ENCODE assay signal across 13 cellular contexts in genomic region chr14:61653507-61653906, GRCh38. TPM values are rescaled to one million over a fixed set of nuclear protein-coding genes. Genes with fewer than 3 reads are reported as not detected.
DNase-seq lines count a peak whose midpoint lies in the region; ATAC-seq and TF ChIP-seq lines count a peak whose summit lies in the region.
"Had no signal": no experiment of that assay in that cellular context is flagged by ENCODE, and none has a peak within 500 bp of the region (broad histone marks: within the 10 kb centered on the region; RNA-seq: fewer than 3 reads in every experiment).

No MANE protein-coding gene starts in this region.

- BruUV-seq in mammary epithelial cell (replicated peaks; lab: Mats Ljungman, UMichigan): no TSS peak

- no peak for TF ChIP-seq CTCF in mammary epithelial cell (conservative IDR thresholded peaks at IDR 0.05 in 1 of 2, IDR thresholded peaks at IDR 0.05 in 1 of 2; ENCODE audit: extremely low read depth in 1 of 2, insufficient read depth in 1 of 2, low read depth in 1 of 2, low read length in 2 of 2)

- H3K79me2 ChIP-seq in mammary epithelial cell (ENCODE audit: insufficient read depth, low read length): no peaks in the 10 kb centered on the region

- no peak overlapping the region for H3K23ac ChIP-seq in neuronal stem cell (ENCODE audit: low read depth, low read length, poor library complexity)

- H2BK120ac ChIP-seq in neuronal stem cell (ENCODE audit: low read depth, low read length): no peak overlapping the region

- in situ Hi-C loops in mammary epithelial cell (cut with MboI; ENCODE audit: low sequenced_read_pairs in 2 of 2): no loop called here

- no peaks in the 10 kb centered on the region for H4K20me1 ChIP-seq in mammary epithelial cell (ENCODE audit: insufficient read depth, low read length)
- H4K20me1 ChIP-seq: BLaER1 treated with 17β-estradiol and CSF1 and Interleukin-3, amounts not matched to agents 10 nM and 100 nM had no signal

- no peak overlapping the region for H3K18ac ChIP-seq in neuronal stem cell (ENCODE audit: low read length)

- ATAC-seq in HG02885 (IDR thresholded peaks at IDR 0.05; ENCODE audit: poor library complexity, unreplicated experiment) (no peak), HG03460 (IDR thresholded peaks at IDR 0.05; ENCODE audit: unreplicated experiment) (no peak)

- H3K9ac ChIP-seq in mammary epithelial cell (ENCODE audit: insufficient read depth, low read length) (no peak overlapping the region), neuronal stem cell (ENCODE audit: low read depth, low read length, poor library complexity) (no peak overlapping the region)
- H3K9ac ChIP-seq: BLaER1 treated with 17β-estradiol and CSF1 and Interleukin-3, amounts not matched to agents 10 nM and 100 nM had no signal

- H3K27me3 ChIP-seq in mammary epithelial cell (ENCODE audit: insufficient read depth, low read length) (no peaks in the 10 kb centered on the region), neuronal stem cell (ENCODE audit: control insufficient read depth in 3 of 3, insufficient read depth in 3 of 3, low read depth in 1 of 3, low read length in 3 of 3) (peaks cover 0 to 12% (median 0%) of the 10 kb centered on the region in 3 experiments)
- H3K27me3 ChIP-seq: BLaER1 treated with 17β-estradiol and CSF1 and Interleukin-3, amounts not matched to agents 10 nM and 100 nM; stomach had no signal

- H3K4me2 ChIP-seq in mammary epithelial cell (ENCODE audit: insufficient read depth, low read depth, low read length): peak overlapping the region; percentile 45
- H3K4me2 ChIP-seq in neuronal stem cell (ENCODE audit: insufficient read depth, low read length, poor library complexity, severe bottlenecking): no peak overlapping the region

- peak; percentile 64 for DNase-seq in AG08395 (ENCODE audit: low spot score)
- peak; percentile 87 for DNase-seq in M059J (ENCODE audit: low read depth)
- DNase-seq in mammary epithelial cell: peak; percentile 78
- DNase-seq in iris pigment epithelial cell (ENCODE audit: low read depth): peak; percentile 79
- DNase-seq in Ammon's horn (ENCODE audit: low spot score): no peak
- DNase-seq in neuronal stem cell (ENCODE audit: low spot score): no peak
- DNase-seq: activated T-cell treated with anti-CD3 and anti-CD28 coated beads, Interleukin-2, amount 50 U/mL, for 48 hours; effector CD8-positive, alpha-beta T cell; NCI-H2081 treated with DMSO at 0.1 percent for 48 hours; stomach had no signal

- H2AFZ ChIP-seq in mammary epithelial cell (ENCODE audit: low read depth, low read length) (peak overlapping the region; percentile 20), neuronal stem cell (ENCODE audit: low read length) (no peak overlapping the region)

- H3K27ac ChIP-seq in mammary epithelial cell (ENCODE audit: insufficient read depth, low read depth, low read length) (no peak overlapping the region), neuronal stem cell (replicated peaks; ENCODE audit: low read length) (no peak overlapping the region)
- H3K27ac ChIP-seq: BLaER1 treated with 17β-estradiol and CSF1 and Interleukin-3, amounts not matched to agents 10 nM and 100 nM; stomach had no signal

- 20% methylated on average over 6 of the region's 6 CpGs for WGBS in mammary epithelial cell (ENCODE audit: low coverage, missing lambda C conversion rate)
- whole genome bisulfite sequencing in neuronal stem cell (ENCODE audit: extremely low coverage in 2 of 2, insufficient read length in 2 of 2, insufficient replicate concordance in 1 of 2), 2 donors: no CpG with 5 or more reads among the region's 6 CpGs

- peaks cover 12% of the 10 kb centered on the region for H3K4me1 ChIP-seq in mammary epithelial cell (ENCODE audit: insufficient read depth, low read length)
- no peaks in the 10 kb centered on the region for H3K4me1 ChIP-seq in neuronal stem cell (ENCODE audit: control insufficient read depth in 2 of 2, insufficient read depth in 1 of 2, low read depth in 1 of 2, low read length in 2 of 2)

- H3K79me1 ChIP-seq in neuronal stem cell (ENCODE audit: low read depth, low read length): no peaks in the 10 kb centered on the region

- no peak overlapping the region for H3K4me3 ChIP-seq in mammary epithelial cell (replicated peaks in 1 of 3; ENCODE audit: insufficient read depth in 1 of 3, low read depth in 2 of 3, low read length in 3 of 3)
- H3K4me3 ChIP-seq in neuronal stem cell (ENCODE audit: low read length in 2 of 2): no peak overlapping the region
- H3K4me3 ChIP-seq: BLaER1 treated with 17β-estradiol and CSF1 and Interleukin-3, amounts not matched to agents 10 nM and 100 nM; stomach had no signal

- no peak overlapping the region for H3K14ac ChIP-seq in neuronal stem cell (ENCODE audit: low read length)

- no peak overlapping the region for H2AK5ac ChIP-seq in neuronal stem cell (ENCODE audit: low read depth, low read length)

- dilution Hi-C loops in mammary epithelial cell (cut with HindIII; ENCODE audit: low sequenced_read_pairs): loop anchor here (5.0 kb wide), 1 partner anchor 36 kb away; no protein-coding TSS in a partner anchor

- no peak overlapping the region for H2BK5ac ChIP-seq in neuronal stem cell (ENCODE audit: low read length)

- H2BK12ac ChIP-seq in neuronal stem cell (ENCODE audit: low read length): no peak overlapping the region

- H4K91ac ChIP-seq in neuronal stem cell (ENCODE audit: low read depth, low read length, poor library complexity): no peak overlapping the region

- H3K4ac ChIP-seq in neuronal stem cell (ENCODE audit: low read length): no peak overlapping the region

- no peak overlapping the region for H4K8ac ChIP-seq in neuronal stem cell (ENCODE audit: low read depth, low read length)

- intact Hi-C loops in mammary epithelial cell (cut with micrococcal nuclease): loop anchor here (5.0 kb wide), 1 partner anchor 91 kb away; no protein-coding TSS in a partner anchor

- H3K36me3 ChIP-seq in mammary epithelial cell (ENCODE audit: insufficient read depth, low read length) (no peaks in the 10 kb centered on the region), neuronal stem cell (replicated peaks in 1 of 2; ENCODE audit: control insufficient read depth in 2 of 2, insufficient read depth in 2 of 2, low read length in 2 of 2) (no peaks in the 10 kb centered on the region)
- H3K36me3 ChIP-seq: BLaER1 treated with 17β-estradiol and CSF1 and Interleukin-3, amounts not matched to agents 10 nM and 100 nM; stomach had no signal

- no peak overlapping the region for H2BK15ac ChIP-seq in neuronal stem cell (ENCODE audit: low read length)

- CTCF ChIA-PET in mammary epithelial cell (lab: Charles Lee; ENCODE audit: low non-redundant PET): no interaction called here

- H3K9me3 ChIP-seq in mammary epithelial cell (replicated peaks; ENCODE audit: insufficient read depth, low read length): no peaks in the 10 kb centered on the region
- H3K9me3 ChIP-seq in neuronal stem cell (replicated peaks in 1 of 2; ENCODE audit: control insufficient read depth in 2 of 2, insufficient read depth in 1 of 2, low read depth in 1 of 2, low read length in 2 of 2): no peaks in the 10 kb centered on the region
- H3K9me3 ChIP-seq: BLaER1 treated with 17β-estradiol and CSF1 and Interleukin-3, amounts not matched to agents 10 nM and 100 nM; stomach had no signal

RNA-seq across cellular contexts. Expression of gene HIF1A, which starts 41.8 kb away (rescaled TPM):
- 301 and 404 TPM in 2 replicates for total RNA-seq in M059J (2014; rRNA removed; shearing (Covaris generic))
- 100 to 1,000 TPM; 227 to 682 TPM for total RNA-seq in mammary epithelial cell
- 76.6 TPM for polyA plus RNA-seq in mammary epithelial cell
- 178 TPM for polyA minus RNA-seq in mammary epithelial cell
- polyA plus RNA-seq in neuronal stem cell (2013, experiment 1 of 2): 149 TPM
- polyA plus RNA-seq in neuronal stem cell (2013, experiment 2 of 2): 154 TPM

Comparison
In these comparisons a context has a peak if more than half of its experiments do, and no peak if none do; other contexts are left out.
1. DNase-seq: peak in AG08395 (single experiment), M059J (single experiment), mammary epithelial cell (single experiment) and iris pigment epithelial cell (single experiment); none in Ammon's horn (single experiment) and neuronal stem cell (single experiment).